2 cellular contexts compared by ENCODE assay signal in the genomic region with DNA sequence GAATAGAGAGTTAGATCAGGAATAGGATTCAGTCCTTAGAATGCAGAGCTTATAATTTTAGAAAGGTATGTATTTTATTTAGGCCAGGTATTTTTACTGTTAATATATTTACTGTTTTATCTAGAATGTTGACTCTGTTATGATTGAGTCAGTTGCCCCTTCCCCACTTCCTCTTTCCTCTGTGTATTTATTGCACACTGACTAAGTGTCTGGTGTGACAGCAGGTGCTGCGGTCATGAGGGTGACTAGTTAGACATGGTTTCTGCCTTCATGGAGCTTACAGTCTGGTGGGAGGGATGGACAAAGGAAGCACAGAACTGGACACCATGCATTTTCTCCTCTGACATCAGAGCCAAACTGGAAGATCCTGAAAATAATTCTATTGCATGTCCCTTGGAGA.
TF ChIP-seq lines count a peak whose summit lies in the region.

No MANE protein-coding gene starts in this region.

TF ChIP-seq in IMR-90, 13 proteins besides CTCF, POLR2A, EP300 and RAD21:
- TF ChIP-seq MAZ (IDR thresholded peaks at IDR 0.05; ENCODE audit: borderline replicate concordance, low read depth, low read length) = no peak

TF ChIP-seq in HepG2, 621 proteins besides CTCF, POLR2A, EP300 and RAD21:
- TF ChIP-seq RBM22 (optimal IDR thresholded peaks at IDR 0.05; ENCODE audit: low read length) (no peak), SMARCC2 (IDR thresholded peaks at IDR 0.05) (no peak), TSC22D2 (CRISPR knock-in tag; IDR thresholded peaks at IDR 0.05; ENCODE audit: borderline replicate concordance) (no peak), ZNF607 (CRISPR knock-in tag; IDR thresholded peaks at IDR 0.05; ENCODE audit: borderline replicate concordance) (no peak), NR3C1 (CRISPR knock-in tag; IDR thresholded peaks at IDR 0.05) (no peak), DR1 (CRISPR knock-in tag; IDR thresholded peaks at IDR 0.05) (no peak), FOXJ3 (CRISPR knock-in tag; IDR thresholded peaks at IDR 0.05; ENCODE audit: borderline replicate concordance) (no peak), ZNF749 (CRISPR knock-in tag; IDR thresholded peaks at IDR 0.05; ENCODE audit: borderline replicate concordance) (no peak), NONO (IDR thresholded peaks at IDR 0.05) (no peak), NONO (CRISPR knock-in tag; conservative IDR thresholded peaks at IDR 0.05) (no peak), SMAD1 (CRISPR knock-in tag; IDR thresholded peaks at IDR 0.05; ENCODE audit: borderline replicate concordance, low read depth) (no peak), CREM (IDR thresholded peaks at IDR 0.05) (no peak), CREM (CRISPR knock-in tag; IDR thresholded peaks at IDR 0.05) (no peak), KMT2B (CRISPR knock-in tag; IDR thresholded peaks at IDR 0.05) (no peak), ZNF446 (CRISPR knock-in tag; IDR thresholded peaks at IDR 0.05) (no peak), MATR3 (CRISPR knock-in tag; IDR thresholded peaks at IDR 0.05) (no peak), ZFP90 (CRISPR knock-in tag; IDR thresholded peaks at IDR 0.05; ENCODE audit: borderline replicate concordance) (no peak)
- TF ChIP-seq, protein P1, sequence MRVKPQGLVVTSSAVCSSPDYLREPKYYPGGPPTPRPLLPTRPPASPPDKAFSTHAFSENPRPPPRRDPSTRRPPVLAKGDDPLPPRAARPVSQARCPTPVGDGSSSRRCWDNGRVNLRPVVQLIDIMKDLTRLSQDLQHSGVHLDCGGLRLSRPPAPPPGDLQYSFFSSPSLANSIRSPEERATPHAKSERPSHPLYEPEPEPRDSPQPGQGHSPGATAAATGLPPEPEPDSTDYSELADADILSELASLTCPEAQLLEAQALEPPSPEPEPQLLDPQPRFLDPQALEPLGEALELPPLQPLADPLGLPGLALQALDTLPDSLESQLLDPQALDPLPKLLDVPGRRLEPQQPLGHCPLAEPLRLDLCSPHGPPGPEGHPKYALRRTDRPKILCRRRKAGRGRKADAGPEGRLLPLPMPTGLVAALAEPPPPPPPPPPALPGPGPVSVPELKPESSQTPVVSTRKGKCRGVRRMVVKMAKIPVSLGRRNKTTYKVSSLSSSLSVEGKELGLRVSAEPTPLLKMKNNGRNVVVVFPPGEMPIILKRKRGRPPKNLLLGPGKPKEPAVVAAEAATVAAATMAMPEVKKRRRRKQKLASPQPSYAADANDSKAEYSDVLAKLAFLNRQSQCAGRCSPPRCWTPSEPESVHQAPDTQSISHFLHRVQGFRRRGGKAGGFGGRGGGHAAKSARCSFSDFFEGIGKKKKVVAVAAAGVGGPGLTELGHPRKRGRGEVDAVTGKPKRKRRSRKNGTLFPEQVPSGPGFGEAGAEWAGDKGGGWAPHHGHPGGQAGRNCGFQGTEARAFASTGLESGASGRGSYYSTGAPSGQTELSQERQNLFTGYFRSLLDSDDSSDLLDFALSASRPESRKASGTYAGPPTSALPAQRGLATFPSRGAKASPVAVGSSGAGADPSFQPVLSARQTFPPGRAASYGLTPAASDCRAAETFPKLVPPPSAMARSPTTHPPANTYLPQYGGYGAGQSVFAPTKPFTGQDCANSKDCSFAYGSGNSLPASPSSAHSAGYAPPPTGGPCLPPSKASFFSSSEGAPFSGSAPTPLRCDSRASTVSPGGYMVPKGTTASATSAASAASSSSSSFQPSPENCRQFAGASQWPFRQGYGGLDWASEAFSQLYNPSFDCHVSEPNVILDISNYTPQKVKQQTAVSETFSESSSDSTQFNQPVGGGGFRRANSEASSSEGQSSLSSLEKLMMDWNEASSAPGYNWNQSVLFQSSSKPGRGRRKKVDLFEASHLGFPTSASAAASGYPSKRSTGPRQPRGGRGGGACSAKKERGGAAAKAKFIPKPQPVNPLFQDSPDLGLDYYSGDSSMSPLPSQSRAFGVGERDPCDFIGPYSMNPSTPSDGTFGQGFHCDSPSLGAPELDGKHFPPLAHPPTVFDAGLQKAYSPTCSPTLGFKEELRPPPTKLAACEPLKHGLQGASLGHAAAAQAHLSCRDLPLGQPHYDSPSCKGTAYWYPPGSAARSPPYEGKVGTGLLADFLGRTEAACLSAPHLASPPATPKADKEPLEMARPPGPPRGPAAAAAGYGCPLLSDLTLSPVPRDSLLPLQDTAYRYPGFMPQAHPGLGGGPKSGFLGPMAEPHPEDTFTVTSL (CRISPR knock-in tag; IDR thresholded peaks at IDR 0.05; ENCODE audit: borderline replicate concordance) = no peak
- TF ChIP-seq, protein P2, sequence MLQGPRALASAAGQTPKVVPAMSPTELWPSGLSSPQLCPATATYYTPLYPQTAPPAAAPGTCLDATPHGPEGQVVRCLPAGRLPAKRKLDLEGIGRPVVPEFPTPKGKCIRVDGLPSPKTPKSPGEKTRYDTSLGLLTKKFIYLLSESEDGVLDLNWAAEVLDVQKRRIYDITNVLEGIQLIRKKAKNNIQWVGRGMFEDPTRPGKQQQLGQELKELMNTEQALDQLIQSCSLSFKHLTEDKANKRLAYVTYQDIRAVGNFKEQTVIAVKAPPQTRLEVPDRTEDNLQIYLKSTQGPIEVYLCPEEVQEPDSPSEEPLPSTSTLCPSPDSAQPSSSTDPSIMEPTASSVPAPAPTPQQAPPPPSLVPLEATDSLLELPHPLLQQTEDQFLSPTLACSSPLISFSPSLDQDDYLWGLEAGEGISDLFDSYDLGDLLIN (CRISPR knock-in tag; IDR thresholded peaks at IDR 0.05; ENCODE audit: borderline replicate concordance) = no peak
- TF ChIP-seq, protein P3, sequence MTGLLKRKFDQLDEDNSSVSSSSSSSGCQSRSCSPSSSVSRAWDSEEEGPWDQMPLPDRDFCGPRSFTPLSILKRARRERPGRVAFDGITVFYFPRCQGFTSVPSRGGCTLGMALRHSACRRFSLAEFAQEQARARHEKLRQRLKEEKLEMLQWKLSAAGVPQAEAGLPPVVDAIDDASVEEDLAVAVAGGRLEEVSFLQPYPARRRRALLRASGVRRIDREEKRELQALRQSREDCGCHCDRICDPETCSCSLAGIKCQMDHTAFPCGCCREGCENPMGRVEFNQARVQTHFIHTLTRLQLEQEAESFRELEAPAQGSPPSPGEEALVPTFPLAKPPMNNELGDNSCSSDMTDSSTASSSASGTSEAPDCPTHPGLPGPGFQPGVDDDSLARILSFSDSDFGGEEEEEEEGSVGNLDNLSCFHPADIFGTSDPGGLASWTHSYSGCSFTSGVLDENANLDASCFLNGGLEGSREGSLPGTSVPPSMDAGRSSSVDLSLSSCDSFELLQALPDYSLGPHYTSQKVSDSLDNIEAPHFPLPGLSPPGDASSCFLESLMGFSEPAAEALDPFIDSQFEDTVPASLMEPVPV (CRISPR knock-in tag; IDR thresholded peaks at IDR 0.05) = no peak
